In the genomic region with DNA sequence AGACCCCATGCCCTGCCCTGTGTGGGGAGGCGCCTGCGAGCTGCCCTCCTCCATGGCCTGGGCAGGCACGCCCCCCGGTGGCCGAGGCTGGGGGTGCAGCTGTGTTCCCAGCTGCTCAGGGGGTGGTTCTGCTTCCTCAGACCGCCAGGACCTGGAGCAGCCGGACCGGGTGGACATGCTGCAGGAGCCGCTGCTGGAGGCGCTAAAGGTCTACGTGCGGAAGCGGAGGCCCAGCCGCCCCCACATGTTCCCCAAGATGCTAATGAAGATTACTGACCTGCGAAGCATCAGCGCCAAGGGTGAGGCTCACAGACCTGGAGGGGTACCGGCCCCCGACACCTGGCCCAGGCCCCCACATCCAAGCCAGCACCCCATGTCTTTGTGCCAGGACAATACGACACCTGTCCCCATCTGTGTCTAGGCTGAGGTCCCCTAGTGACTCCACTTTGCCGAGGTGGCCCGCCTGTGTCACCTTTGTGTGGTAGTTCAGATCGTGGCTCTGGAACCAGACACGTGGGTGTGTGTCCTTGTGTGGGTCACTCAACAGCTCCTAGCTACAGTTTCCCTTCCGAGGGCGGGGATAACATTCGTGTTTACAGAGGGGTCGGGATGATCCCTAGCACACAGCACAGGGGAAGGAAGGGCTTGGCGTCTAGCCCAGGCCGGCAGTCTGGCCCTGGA, we compare ENCODE assay signal across 8 cellular contexts. TPM values are rescaled to one million over a fixed set of nuclear protein-coding genes. Genes with fewer than 3 reads are reported as not detected.
A peak's percentile ranks its signal among the peaks of the same experiment; 100 is the strongest.
DNase-seq lines count a peak whose midpoint lies in the region; ATAC-seq, FAIRE-seq and TF ChIP-seq lines count a peak whose summit lies in the region.

No MANE protein-coding gene starts in this region.

- DNase-seq in GDM1 (lab: John Stamatoyannopoulos, UW) = peak; percentile 29
- DNase-seq in MG63 = peak; percentile 50
- peak; percentile 55 for DNase-seq in activated CD4-positive, CD25-positive, alpha-beta regulatory T cell treated with anti-CD3 and anti-CD28 coated beads, Interleukin-2, amount 50 U/mL, for 16 hours (ENCODE audit: low read depth, low spot score)
- no peak for DNase-seq in bronchial epithelial cell (ENCODE audit: low read depth)
- DNase-seq in HepG2 (ENCODE audit: low spot score) = peak; percentile 58
- peak; percentile 62 to 73 (median 68) for DNase-seq in stimulated activated CD4-positive, alpha-beta T cell treated with anti-CD3 and anti-CD28 coated beads, TNF-alpha, amount 100 ng/mL, for 24 hours (ENCODE audit: low read depth in 3 of 3)

- H3K27me3 ChIP-seq in MG63 (no peaks in the 10 kb centered on the region), bronchial epithelial cell (ENCODE audit: control insufficient read depth, insufficient read depth, low read length) (no peaks in the 10 kb centered on the region), HepG2 (ENCODE audit: control insufficient read depth in 1 of 2, insufficient read depth in 2 of 2, low read length in 2 of 2) (no peaks in the 10 kb centered on the region; a peak in 1 of 5 replicates)

- no peak overlapping the region for H2AFZ ChIP-seq in HepG2 (ENCODE audit: low read length)

- no peak overlapping the region for H3K9ac ChIP-seq in HepG2 (ENCODE audit: insufficient read depth, low read depth, low read length)

- peaks cover 55% of the 10 kb centered on the region for H3K4me1 ChIP-seq in HepG2 (ENCODE audit: insufficient read depth, low read length)

- peak in 1 of 2 experiments; percentile 46; a peak in 1 of 4 replicates for TF ChIP-seq EP300 in HepG2 (IDR thresholded peaks at IDR 0.05; ENCODE audit: low read depth in 2 of 2, low read length in 2 of 2)
- TF ChIP-seq EP300 in HepG2 (CRISPR knock-in tag; IDR thresholded peaks at IDR 0.05; ENCODE audit: borderline replicate concordance) = no peak

- H3K79me2 ChIP-seq in HepG2 (ENCODE audit: insufficient read depth, low read length) = no peaks in the 10 kb centered on the region

- no peak overlapping the region for H3K4me2 ChIP-seq in HepG2 (ENCODE audit: low read depth, low read length)

- TF ChIP-seq POLR2A in HepG2 (IDR thresholded peaks at IDR 0.05; ENCODE audit: insufficient read depth in 1 of 2, low read depth in 2 of 2, low read length in 2 of 2) = no peak

- no peak overlapping the region for H3K4me3 ChIP-seq in MG63
- no peak overlapping the region for H3K4me3 ChIP-seq in bronchial epithelial cell (ENCODE audit: low read depth, low read length)
- no peak overlapping the region for H3K4me3 ChIP-seq in HepG2 (replicated peaks in 1 of 3; ENCODE audit: insufficient read depth in 1 of 3, low read depth in 2 of 3, low read length in 3 of 3)

- POLR2A ChIA-PET in HepG2 (lab: Yijun Ruan, JAX) = interaction anchor here (0.6 to 4.2 kb wide), 9 partner anchors 10 to 136 kb away, joined by 3 to 34 read pairs (median 3); partner anchors contain the start of gene WIPF2

- H3K9me3 ChIP-seq in MG63 = no peaks in the 10 kb centered on the region
- H3K9me3 ChIP-seq in HepG2 (ENCODE audit: low read length) = no peaks in the 10 kb centered on the region

- CTCF ChIA-PET in HepG2 (lab: Yijun Ruan, JAX; ENCODE audit: low intra/inter-chr PET ratio, low total read pairs) = interaction anchor here (0.9 to 5.1 kb wide), 3 partner anchors 15 to 65 kb away, joined by 3 to 157 read pairs (median 5); no protein-coding TSS in a partner anchor

- no peaks in the 10 kb centered on the region for H4K20me1 ChIP-seq in HepG2 (ENCODE audit: insufficient read depth, low read length)

- peaks cover 45% of the 10 kb centered on the region for H3K36me3 ChIP-seq in MG63
- peaks cover 22% of the 10 kb centered on the region for H3K36me3 ChIP-seq in bronchial epithelial cell (ENCODE audit: control insufficient read depth, insufficient read depth, low read length)
- peaks cover 13 to 14% of the 10 kb centered on the region in 2 experiments for H3K36me3 ChIP-seq in HepG2 (replicated peaks in 1 of 2; ENCODE audit: control insufficient read depth in 1 of 2, insufficient read depth in 2 of 2, low read length in 2 of 2)

- TF ChIP-seq RAD21 in HepG2 (CRISPR knock-in tag; IDR thresholded peaks at IDR 0.05) = peak; percentile 100

- TF ChIP-seq CTCF in bronchial epithelial cell (IDR thresholded peaks at IDR 0.05; ENCODE audit: insufficient read depth, low read length, severe bottlenecking) (peak; percentile 91), HepG2 (CRISPR knock-in tag; IDR thresholded peaks at IDR 0.05) (peak; percentile 100)

- H3K27ac ChIP-seq in HepG2 (ENCODE audit: extremely low read length, insufficient read depth, low read length) = no peak overlapping the region

- intact Hi-C loops in HepG2 (cut with micrococcal nuclease; ENCODE audit: unreplicated experiment) = loop anchor here (1.0 to 5.0 kb wide), 2 partner anchors 52 to 153 kb away; no protein-coding TSS in a partner anchor

- BruUV-seq in HepG2 (replicated peaks; lab: Mats Ljungman, UMichigan) = no TSS peak

- FAIRE-seq in bronchial epithelial cell (lab: Jason Lieb, UNC) (peak; percentile 64), HepG2 (lab: Jason Lieb, UNC) (peak; percentile 37)

- ATAC-seq in HepG2 (peak; percentile 74), GM19455 (IDR thresholded peaks at IDR 0.05; ENCODE audit: unreplicated experiment) (no peak), HG02852 (IDR thresholded peaks at IDR 0.05; ENCODE audit: unreplicated experiment) (no peak)

- in situ Hi-C loops in HepG2 (cut with HindIII; ENCODE audit: extremely low pct_ligation_motif_present, low pct_unique_long_range_greater_than_20kb) = loop anchor here (10.0 kb wide), 1 partner anchor 150 kb away; no protein-coding TSS in a partner anchor

- WGBS in HepG2 (ENCODE audit: low lambda C conversion rate) = 79% methylated on average over 12 of the region's 29 CpGs

TF ChIP-seq in HepG2, 621 proteins besides CTCF, POLR2A, EP300 and RAD21 (continues in another document):
- TF ChIP-seq KDM3A (CRISPR knock-in tag; IDR thresholded peaks at IDR 0.05; ENCODE audit: low read depth) (peak; percentile 98; the same call in 1 of the 2 replicates), ZBTB8A (CRISPR knock-in tag; IDR thresholded peaks at IDR 0.05; ENCODE audit: borderline replicate concordance, low read depth) (no peak), GFI1 (CRISPR knock-in tag; IDR thresholded peaks at IDR 0.05; ENCODE audit: borderline replicate concordance) (peak; percentile 58; the same call in 1 of the 2 replicates), ZFP90 (CRISPR knock-in tag; IDR thresholded peaks at IDR 0.05; ENCODE audit: borderline replicate concordance) (no peak)

RNA-seq across cellular contexts. Expression of gene GJD3, which starts 9.3 kb away (rescaled TPM):
- total RNA-seq in MG63 (2014; rRNA removed; shearing (Covaris generic); ENCODE audit: low replicate concordance) = not detected in 2 replicates
- total RNA-seq in bronchial epithelial cell (0.13 and 0.53 TPM in 2 replicates), HepG2 (2016; rRNA removed; fragmentation: Illumina TruSeq; extraction: Trizol) (not detected in 2 replicates)
- not detected in 2 replicates for total RNA-seq in HepG2 (2016; cell fraction: cytosol; rRNA removed; fragmentation: Illumina TruSeq; extraction: Trizol; ENCODE audit: low read depth)
- not detected in 2 replicates for total RNA-seq in HepG2 (2016; cell fraction: insoluble cytoplasmic fraction; rRNA removed; fragmentation: Illumina TruSeq; extraction: Trizol)
- not detected in 2 replicates for total RNA-seq in HepG2 (2016; cell fraction: membrane; rRNA removed; fragmentation: Illumina TruSeq; extraction: Trizol)
- not detected in 2 replicates for total RNA-seq in HepG2 (2016; cell fraction: nucleus; rRNA removed; fragmentation: Illumina TruSeq; extraction: Trizol)
- polyA plus RNA-seq in HepG2 (2011; rRNA removed) = not detected in 2 replicates
- not detected in 2 replicates for polyA plus RNA-seq in HepG2 (2011; cell fraction: cytosol; rRNA removed)
- polyA plus RNA-seq in HepG2 (2011; cell fraction: nucleus; rRNA removed) = not detected in 2 replicates
- not detected in 2 replicates for polyA plus RNA-seq in HepG2 (2012)
- polyA plus RNA-seq in HepG2 (2016; cell fraction: cytosol; fragmentation: Illumina TruSeq; extraction: Trizol; ENCODE audit: low read depth) = not detected in 2 replicates
- polyA plus RNA-seq in HepG2 (2016; cell fraction: insoluble cytoplasmic fraction; fragmentation: Illumina TruSeq; extraction: Trizol; ENCODE audit: low read depth) = not detected in 2 replicates
- not detected in 2 replicates for polyA plus RNA-seq in HepG2 (2016; cell fraction: membrane; fragmentation: Illumina TruSeq; extraction: Trizol; ENCODE audit: low read depth)
- not detected in 2 replicates for polyA plus RNA-seq in HepG2 (2016; cell fraction: nucleus; fragmentation: Illumina TruSeq; extraction: Trizol; ENCODE audit: insufficient read depth, low read depth)
- polyA minus RNA-seq in HepG2 (2011; rRNA and poly(A)+ RNA removed; ENCODE audit: low replicate concordance) = not detected in 2 replicates
- polyA minus RNA-seq in HepG2 (2011; cell fraction: cytosol; rRNA and poly(A)+ RNA removed) = not detected in 2 replicates
- polyA minus RNA-seq in HepG2 (2011; cell fraction: nucleus; rRNA and poly(A)+ RNA removed) = not detected in 2 replicates

RNA-seq across cellular contexts. Expression of gene RARA, which starts 46.3 kb away (rescaled TPM):
- total RNA-seq in MG63 (2014; rRNA removed; shearing (Covaris generic); ENCODE audit: low replicate concordance) = 8.9 and 11.2 TPM in 2 replicates
- 1.3 and 2.3 TPM in 2 replicates for total RNA-seq in bronchial epithelial cell
- 8.6 and 8.9 TPM in 2 replicates for total RNA-seq in HepG2 (2016; rRNA removed; fragmentation: Illumina TruSeq; extraction: Trizol)
- 3.2 and 3.7 TPM in 2 replicates for total RNA-seq in HepG2 (2016; cell fraction: cytosol; rRNA removed; fragmentation: Illumina TruSeq; extraction: Trizol; ENCODE audit: low read depth)
- total RNA-seq in HepG2 (2016; cell fraction: insoluble cytoplasmic fraction; rRNA removed; fragmentation: Illumina TruSeq; extraction: Trizol) = 6.7 and 9.5 TPM in 2 replicates
- total RNA-seq in HepG2 (2016; cell fraction: membrane; rRNA removed; fragmentation: Illumina TruSeq; extraction: Trizol) = 8.2 and 11.1 TPM in 2 replicates
- total RNA-seq in HepG2 (2016; cell fraction: nucleus; rRNA removed; fragmentation: Illumina TruSeq; extraction: Trizol) = 6.0 and 7.0 TPM in 2 replicates
- polyA plus RNA-seq in HepG2 (2011; rRNA removed) = 6.0 and 6.4 TPM in 2 replicates
- 2.2 and 3.8 TPM in 2 replicates for polyA plus RNA-seq in HepG2 (2011; cell fraction: cytosol; rRNA removed)
- polyA plus RNA-seq in HepG2 (2011; cell fraction: nucleus; rRNA removed) = 13.2 and 13.3 TPM in 2 replicates
- 15.4 and 16.1 TPM in 2 replicates for polyA plus RNA-seq in HepG2 (2012)
- 3.8 and 5.4 TPM in 2 replicates for polyA plus RNA-seq in HepG2 (2016; cell fraction: cytosol; fragmentation: Illumina TruSeq; extraction: Trizol; ENCODE audit: low read depth)
- 12.7 and 17.8 TPM in 2 replicates for polyA plus RNA-seq in HepG2 (2016; cell fraction: insoluble cytoplasmic fraction; fragmentation: Illumina TruSeq; extraction: Trizol; ENCODE audit: low read depth)
- 9.6 and 13.8 TPM in 2 replicates for polyA plus RNA-seq in HepG2 (2016; cell fraction: membrane; fragmentation: Illumina TruSeq; extraction: Trizol; ENCODE audit: low read depth)
- 19.0 and 19.4 TPM in 2 replicates for polyA plus RNA-seq in HepG2 (2016; cell fraction: nucleus; fragmentation: Illumina TruSeq; extraction: Trizol; ENCODE audit: insufficient read depth, low read depth)
- polyA minus RNA-seq in HepG2 (2011; rRNA and poly(A)+ RNA removed; ENCODE audit: low replicate concordance) = 6.4 and 11.7 TPM in 2 replicates
- polyA minus RNA-seq in HepG2 (2011; cell fraction: cytosol; rRNA and poly(A)+ RNA removed) = 6.7 and 8.2 TPM in 2 replicates
- polyA minus RNA-seq in HepG2 (2011; cell fraction: nucleus; rRNA and poly(A)+ RNA removed) = 5.2 and 6.7 TPM in 2 replicates
